Comparison of ENCODE assay signal across 9 cellular contexts in the genomic region with DNA sequence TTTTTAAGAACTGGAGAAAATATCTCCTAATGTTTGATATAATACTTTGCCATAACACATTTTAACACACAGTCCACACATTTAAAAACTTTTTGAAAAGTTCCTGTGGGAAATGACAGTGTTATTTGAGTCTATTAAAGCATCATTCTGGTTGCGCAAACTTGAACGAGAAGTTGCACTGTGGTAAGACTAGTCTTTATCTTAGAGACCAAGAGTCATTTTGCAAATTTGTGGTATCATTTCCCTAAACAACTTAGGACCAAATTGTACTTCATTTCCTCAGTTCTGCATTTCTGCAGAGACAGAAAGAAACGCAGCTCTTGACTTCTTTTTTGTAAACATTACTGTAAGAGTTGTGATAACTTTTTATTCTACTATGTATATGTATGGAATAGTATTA. TPM values are rescaled to one million over a fixed set of nuclear protein-coding genes. Genes with fewer than 3 reads are reported as not detected.
A peak's percentile ranks its signal among the peaks of the same experiment; 100 is the strongest.
DNase-seq lines count a peak whose midpoint lies in the region; ATAC-seq and TF ChIP-seq lines count a peak whose summit lies in the region.
"Had no signal": no experiment of that assay in that cellular context is flagged by ENCODE, and none has a peak within 500 bp of the region (broad histone marks: within the 10 kb centered on the region; RNA-seq: fewer than 3 reads in every experiment).

A gene with protein sequence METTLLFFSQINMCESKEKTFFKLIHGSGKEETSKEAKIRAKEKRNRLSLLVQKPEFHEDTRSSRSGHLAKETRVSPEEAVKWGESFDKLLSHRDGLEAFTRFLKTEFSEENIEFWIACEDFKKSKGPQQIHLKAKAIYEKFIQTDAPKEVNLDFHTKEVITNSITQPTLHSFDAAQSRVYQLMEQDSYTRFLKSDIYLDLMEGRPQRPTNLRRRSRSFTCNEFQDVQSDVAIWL (plus strand): TSS at position 282 of the 400 bp plus-strand sequence. CDS start 176 bp downstream, outside the sequence.

- H3K4me2 ChIP-seq in SU-DHL-6 (ENCODE audit: low read depth, low read length, poor library complexity, severe bottlenecking) (peak within 1 kb of the TSS; percentile 99), mesendoderm (ENCODE audit: low read length) (no peak within 1 kb of the TSS)

- in situ Hi-C loops in HAP-1 (cut with MboI; ENCODE audit: low sequenced_read_pairs) = no loop called here

- no peaks in the 10 kb centered on the region for H3K36me3 Mint-ChIP-seq in activated T-cell treated with anti-CD3 and anti-CD28 coated beads, Interleukin-2, amount 50 U/mL, for 72 hours (ENCODE audit: insufficient read depth in 2 of 2)

- H3F3A ChIP-seq in SU-DHL-6 (ENCODE audit: insufficient read depth) = peaks cover 24% of the 10 kb centered on the region

- H3K4me3 Mint-ChIP-seq in activated T-cell treated with anti-CD3 and anti-CD28 coated beads, Interleukin-2, amount 50 U/mL, for 72 hours = no peak within 1 kb of the TSS

- H3K27ac ChIP-seq in SU-DHL-6 (ENCODE audit: low read depth, low read length) = peak within 1 kb of the TSS; percentile 93
- no peak within 1 kb of the TSS for H3K27ac ChIP-seq in mesendoderm (ENCODE audit: low read depth, low read length)

- 0 out of 2 replicates have a peak, but pooled peaks cover 2% of the 10 kb centered on the region for H3K4me1 ChIP-seq in HAP-1
- no peaks in the 10 kb centered on the region for H3K4me1 ChIP-seq in mesendoderm (ENCODE audit: control insufficient read depth, low read depth, low read length)

- peak within 1 kb of the TSS; percentile 17 for H2AFZ ChIP-seq in SU-DHL-6 (ENCODE audit: low read depth, low read length, severe bottlenecking)

- no peak within 1 kb of the TSS for H3K27ac Mint-ChIP-seq in activated T-cell treated with anti-CD3 and anti-CD28 coated beads, Interleukin-2, amount 50 U/mL, for 72 hours

- peaks cover 8% of the 10 kb centered on the region; the same call in 1 of the 2 replicates for H3K79me2 ChIP-seq in SU-DHL-6 (ENCODE audit: insufficient read depth, low read length)
- no peaks in the 10 kb centered on the region for H3K79me2 ChIP-seq in mesendoderm (ENCODE audit: control insufficient read depth, insufficient read depth, low read length)

- no peak within 1 kb of the TSS for H3K18ac ChIP-seq in mesendoderm (ENCODE audit: low read length)

- H4K20me1 ChIP-seq in SU-DHL-6 (ENCODE audit: low read depth, low read length) = no peaks in the 10 kb centered on the region

- H3K9me3 Mint-ChIP-seq in activated T-cell treated with anti-CD3 and anti-CD28 coated beads, Interleukin-2, amount 50 U/mL, for 72 hours = peaks cover 0 to 3% of the 10 kb centered on the region in 2 donors

- H3K79me1 ChIP-seq in mesendoderm (ENCODE audit: low read length) = no peaks in the 10 kb centered on the region

- H4K5ac ChIP-seq in mesendoderm (ENCODE audit: low read length) = no peak within 1 kb of the TSS

- H3K27me3 ChIP-seq in SU-DHL-6 (ENCODE audit: low read length) (no peaks in the 10 kb centered on the region), HAP-1 (ENCODE audit: low read depth) (no peaks in the 10 kb centered on the region), mesendoderm (ENCODE audit: insufficient read depth, low read length, poor library complexity) (no peaks in the 10 kb centered on the region)

- no peak within 1 kb of the TSS for H3K4ac ChIP-seq in mesendoderm (ENCODE audit: low read depth, low read length)

- no peaks in the 10 kb centered on the region for H3K4me1 Mint-ChIP-seq in activated T-cell treated with anti-CD3 and anti-CD28 coated beads, Interleukin-2, amount 50 U/mL, for 72 hours (ENCODE audit: low read depth)

- H3K9me3 ChIP-seq in SU-DHL-6 (ENCODE audit: insufficient read depth, low read length) (no peaks in the 10 kb centered on the region), HAP-1 (no peaks in the 10 kb centered on the region)

- no peak for TF ChIP-seq CTCF in SU-DHL-6 (IDR thresholded peaks at IDR 0.05; ENCODE audit: insufficient read depth, low read length, poor library complexity, severe bottlenecking)

- H2BK15ac ChIP-seq in mesendoderm (replicated peaks; ENCODE audit: low read depth) = no peak within 1 kb of the TSS

- WGBS in mesendoderm (ENCODE audit: extremely low coverage, insufficient coverage, low lambda C conversion rate) = no CpG with 5 or more reads among the region's 3 CpGs

- peaks cover 2% of the 10 kb centered on the region; the same call in 1 of the 2 replicates for H3K36me3 ChIP-seq in SU-DHL-6 (ENCODE audit: low read length)
- no peaks in the 10 kb centered on the region for H3K36me3 ChIP-seq in HAP-1 (replicated peaks)
- H3K36me3 ChIP-seq in mesendoderm (ENCODE audit: control insufficient read depth, insufficient read depth, low read length) = no peaks in the 10 kb centered on the region

- peak; percentile 64 for ATAC-seq in GM19328 (IDR thresholded peaks at IDR 0.05; ENCODE audit: unreplicated experiment)
- ATAC-seq in HG03060 (IDR thresholded peaks at IDR 0.05; ENCODE audit: low read depth, unreplicated experiment) = peak; percentile 91
- no peak for ATAC-seq in activated T-cell treated with anti-CD3 and anti-CD28 coated beads, Interleukin-2, amount 50 U/mL, for 72 hours (replicated peaks in 1 of 2)

- H4K8ac ChIP-seq in mesendoderm (ENCODE audit: low read depth, low read length) = no peak within 1 kb of the TSS

- H3K23ac ChIP-seq in mesendoderm (ENCODE audit: low read length) = no peak within 1 kb of the TSS

- H2BK5ac ChIP-seq in mesendoderm (ENCODE audit: low read length) = no peak within 1 kb of the TSS

- DNase-seq in putamen (ENCODE audit: low spot score) = peak; percentile 12
- no peak for DNase-seq in HAP-1 (ENCODE audit: low spot score in 2 of 2)
- no peak for DNase-seq in stimulated activated CD4-positive, alpha-beta T cell treated with anti-CD3 and anti-CD28 coated beads, Interleukin-15, amount 100 ng/mL, for 24 hours
- DNase-seq in activated T-cell treated with anti-CD3 and anti-CD28 coated beads, Interleukin-2, amount 50 U/mL, for 72 hours = no peak
- DNase-seq in mesendoderm = no peak

- peak within 1 kb of the TSS; percentile 60 for H3K4me3 ChIP-seq in SU-DHL-6 (ENCODE audit: insufficient read depth, low read length, poor library complexity, severe bottlenecking)
- no peak within 1 kb of the TSS for H3K4me3 ChIP-seq in HAP-1
- H3K4me3 ChIP-seq in mesendoderm (ENCODE audit: low read length) = no peak within 1 kb of the TSS

- no peak within 1 kb of the TSS for H3K56ac ChIP-seq in mesendoderm (ENCODE audit: low read length)

- no peak within 1 kb of the TSS for H2AK5ac ChIP-seq in mesendoderm (ENCODE audit: low read length)

- H3K9me2 ChIP-seq in SU-DHL-6 (replicated peaks; ENCODE audit: insufficient read depth, low read length) = no peaks in the 10 kb centered on the region

- H2BK120ac ChIP-seq in mesendoderm (ENCODE audit: low read depth, low read length) = no peak within 1 kb of the TSS

- H3K9ac ChIP-seq in SU-DHL-6 (ENCODE audit: low read length) = peak within 1 kb of the TSS; percentile 54
- no peak within 1 kb of the TSS for H3K9ac ChIP-seq in mesendoderm (ENCODE audit: low read length)

- H3K27me3 Mint-ChIP-seq in activated T-cell treated with anti-CD3 and anti-CD28 coated beads, Interleukin-2, amount 50 U/mL, for 72 hours (ENCODE audit: low read depth) = no peaks in the 10 kb centered on the region

RNA-seq across cellular contexts. Expression of the gene that starts here (rescaled TPM):
- total RNA-seq in activated T-cell treated with anti-CD3 and anti-CD28 coated beads, Interleukin-2, amount 50 U/mL, for 72 hours = under 1 TPM in 1 of 2 donors, not detected in 1; 0.12 TPM
- not detected for polyA plus RNA-seq in mesendoderm (2013, experiment 1 of 2)
- not detected for polyA plus RNA-seq in mesendoderm (2013, experiment 2 of 2)
- total RNA-seq: RPMI7951 had no signal

Comparison
In these comparisons a context has a peak if more than half of its experiments do, and no peak if none do; other contexts are left out.
1. ATAC-seq: peak in GM19328 (single experiment) and HG03060 (single experiment); none in activated T-cell treated with anti-CD3 and anti-CD28 coated beads, Interleukin-2, amount 50 U/mL, for 72 hours (0 of 2).